26 cellular contexts compared by ENCODE assay signal in the genomic region with DNA sequence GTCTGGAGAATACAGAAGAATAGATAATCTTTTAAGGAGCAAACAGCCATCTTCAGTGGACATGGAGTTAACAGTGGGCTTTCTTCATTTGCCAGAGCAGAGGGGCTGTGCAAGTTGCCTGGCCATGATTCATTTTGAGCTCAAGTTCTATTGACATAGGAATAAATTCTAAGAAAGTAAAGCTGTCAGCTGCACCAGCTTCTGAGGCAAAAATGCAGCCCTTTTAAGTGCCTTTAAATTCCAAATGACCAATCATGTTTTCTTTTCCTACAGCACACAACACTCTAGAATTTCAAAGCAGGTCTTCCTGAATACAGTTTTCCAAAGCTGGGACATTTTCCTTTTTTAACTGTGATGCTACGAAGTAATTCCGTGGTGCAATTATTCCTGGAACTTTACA.
DNase-seq lines count a peak whose midpoint lies in the region; ATAC-seq, FAIRE-seq and TF ChIP-seq lines count a peak whose summit lies in the region.
"Had no signal": no experiment of that assay in that cellular context is flagged by ENCODE, and none has a peak within 500 bp of the region (broad histone marks: within the 10 kb centered on the region; RNA-seq: fewer than 3 reads in every experiment).

No MANE protein-coding gene starts in this region.

- CTCF ChIA-PET in K562 (lab: Yijun Ruan, JAX; ENCODE audit: low intra/inter-chr PET ratio): no interaction called here

- POLR2A ChIA-PET in K562 (lab: Yijun Ruan, JAX): no interaction called here

- no peak overlapping the region for H2BK120ac ChIP-seq in mesendoderm (ENCODE audit: low read depth, low read length)
- H2BK120ac ChIP-seq in mesenchymal stem cell (ENCODE audit: low read depth, low read length): no peak overlapping the region

- ATAC-seq in right cardiac atrium (no peak), K562 (no peak)
- ATAC-seq: A549; CD8-positive, alpha-beta T cell; GM12878 had no signal

- H3K18ac ChIP-seq in mesendoderm (ENCODE audit: low read length): peak overlapping the region; percentile 89
- H3K18ac ChIP-seq in mesenchymal stem cell (ENCODE audit: low read depth in 1 of 2, low read length in 2 of 2): no peak overlapping the region

- peak overlapping the region; percentile 72 for H3K27ac Mint-ChIP-seq in nephron progenitor cell
- H3K27ac Mint-ChIP-seq: B cell; CD4-positive, alpha-beta T cell; CD8-positive, alpha-beta T cell had no signal

- H2BK15ac ChIP-seq in mesendoderm (replicated peaks; ENCODE audit: low read depth) (no peak overlapping the region), mesenchymal stem cell (ENCODE audit: low read depth, poor library complexity, severe bottlenecking) (no peak overlapping the region)

- H3K79me2 ChIP-seq in K562 (ENCODE audit: control insufficient read depth, insufficient read depth, low read length) (no peaks in the 10 kb centered on the region), mesendoderm (ENCODE audit: control insufficient read depth, insufficient read depth, low read length) (no peaks in the 10 kb centered on the region)

- H3K14ac ChIP-seq in mesenchymal stem cell (ENCODE audit: low read length in 2 of 2): no peak overlapping the region

- DNase-seq in cardiac muscle cell (ENCODE audit: low read depth in 1 of 2, low spot score in 1 of 2) (no peak), right cardiac atrium (no peak), K562 (ENCODE audit: extremely low read depth in 1 of 4, low spot score in 3 of 4) (no peak), mesendoderm (no peak), nephron progenitor cell (no peak), dorsolateral prefrontal cortex (no peak), NCI-H146 (lab: John Stamatoyannopoulos, UW) (no peak), mesenchymal stem cell (no peak)
- DNase-seq: AML-193; Calu3; CD4-positive, alpha-beta T cell; CD8-positive, alpha-beta T cell; DMS79 treated with DMSO at 0.1 percent for 48 hours; EL; GDM1 had no signal

- 83% methylated on average over 2 of the region's 2 CpGs for WGBS in right cardiac atrium
- WGBS in K562 (ENCODE audit: insufficient coverage, low coverage, missing lambda C conversion rate): 14% methylated on average over 2 of the region's 2 CpGs
- no CpG with 5 or more reads among the region's 2 CpGs for WGBS in mesendoderm (ENCODE audit: extremely low coverage, insufficient coverage, low lambda C conversion rate)
- WGBS in mesenchymal stem cell: 85% methylated on average over 2 of the region's 2 CpGs

- H4K91ac ChIP-seq in mesenchymal stem cell (ENCODE audit: low read length): no peak overlapping the region

- FAIRE-seq in K562 (lab: Jason Lieb, UNC): no peak
- FAIRE-seq: A549, D721Med, GM12878, GM12892, GM18507, GM19239 had no signal

- no peak overlapping the region for H3K4me3 ChIP-seq in cardiac muscle cell
- H3K4me3 ChIP-seq in right cardiac atrium (ENCODE audit: low read length): no peak overlapping the region
- no peak overlapping the region for H3K4me3 ChIP-seq in K562
- H3K4me3 ChIP-seq in mesendoderm (ENCODE audit: low read length): no peak overlapping the region
- H3K4me3 ChIP-seq in dorsolateral prefrontal cortex: no peak overlapping the region
- H3K4me3 ChIP-seq in mesenchymal stem cell (ENCODE audit: insufficient read depth in 1 of 2, low read depth in 1 of 2, low read length in 2 of 2): no peak overlapping the region
- H3K4me3 ChIP-seq: A549; BLaER1 treated with 17β-estradiol and CSF1 and Interleukin-3, amounts not matched to agents 10 nM and 100 nM; GM12878 had no signal

- H3K27me3 Mint-ChIP-seq in nephron progenitor cell (ENCODE audit: low read depth, poor library complexity): no peaks in the 10 kb centered on the region
- H3K27me3 Mint-ChIP-seq: B cell; CD4-positive, alpha-beta T cell had no signal

- H3K36me3 ChIP-seq in cardiac muscle cell (no peaks in the 10 kb centered on the region), K562 (ENCODE audit: control insufficient read depth, insufficient read depth, low read length) (no peaks in the 10 kb centered on the region), mesendoderm (ENCODE audit: control insufficient read depth, insufficient read depth, low read length) (no peaks in the 10 kb centered on the region), mesenchymal stem cell (ENCODE audit: control insufficient read depth in 1 of 2, insufficient read depth in 2 of 2, low read depth in 1 of 2, low read length in 2 of 2) (no peaks in the 10 kb centered on the region)
- H3K36me3 ChIP-seq: BLaER1 treated with 17β-estradiol and CSF1 and Interleukin-3, amounts not matched to agents 10 nM and 100 nM had no signal

- H3K9ac ChIP-seq in K562 (ENCODE audit: insufficient read depth in 1 of 2, low read depth in 2 of 2, low read length in 2 of 2) (no peak overlapping the region), mesendoderm (ENCODE audit: low read length) (no peak overlapping the region), mesenchymal stem cell (ENCODE audit: low read length) (no peak overlapping the region)
- H3K9ac ChIP-seq: BLaER1 treated with 17β-estradiol and CSF1 and Interleukin-3, amounts not matched to agents 10 nM and 100 nM had no signal

- no peak overlapping the region for H2BK5ac ChIP-seq in mesendoderm (ENCODE audit: low read length)
- no peak overlapping the region for H2BK5ac ChIP-seq in mesenchymal stem cell (ENCODE audit: low read depth, low read length, poor library complexity, severe bottlenecking)

- H3K9me3 Mint-ChIP-seq in nephron progenitor cell: no peaks in the 10 kb centered on the region
- H3K9me3 Mint-ChIP-seq: CD4-positive, alpha-beta T cell; CD8-positive, alpha-beta T cell had no signal

- intact Hi-C loops in right cardiac atrium (cut with DNase I): no loop called here
- intact Hi-C loops in K562 (cut with micrococcal nuclease): no loop called here
- intact Hi-C loops in dorsolateral prefrontal cortex (cut with DNase I): no loop called here

- no TSS peak for BruUV-seq in K562 (replicated peaks; lab: Mats Ljungman, UMichigan)

- TF ChIP-seq EP300 in K562 (IDR thresholded peaks at IDR 0.05; ENCODE audit: low read length): no peak

- in situ Hi-C loops in K562 (cut with MboI): no loop called here

- H3K4me2 ChIP-seq in K562 (ENCODE audit: insufficient read depth, low read length): no peak overlapping the region
- H3K4me2 ChIP-seq in mesendoderm (ENCODE audit: low read length): no peak overlapping the region
- H3K4me2 ChIP-seq in mesenchymal stem cell (ENCODE audit: low read length, poor library complexity, severe bottlenecking): no peak overlapping the region
- H3K4me2 ChIP-seq: A549; BLaER1 treated with 17β-estradiol and CSF1 and Interleukin-3, amounts not matched to agents 10 nM and 100 nM had no signal

- peaks cover 5% of the 10 kb centered on the region for H3K36me3 Mint-ChIP-seq in nephron progenitor cell (ENCODE audit: low read depth)

- H3K23ac ChIP-seq in mesendoderm (ENCODE audit: low read length): no peak overlapping the region
- H3K23ac ChIP-seq in mesenchymal stem cell (ENCODE audit: low read length in 2 of 2): no peak overlapping the region

- H2AFZ ChIP-seq in K562 (ENCODE audit: low read depth, low read length): no peak overlapping the region
- no peak overlapping the region for H2AFZ ChIP-seq in mesenchymal stem cell (ENCODE audit: low read depth, low read length)

- TF ChIP-seq CTCF in cardiac muscle cell (IDR thresholded peaks at IDR 0.05; ENCODE audit: low read depth, low read length) (no peak), K562 (IDR thresholded peaks at IDR 0.05 in 2 of 3, conservative IDR thresholded peaks at IDR 0.05 in 1 of 3; ENCODE audit: insufficient read depth in 2 of 3, low read depth in 1 of 3, low read length in 3 of 3) (no peak), nephron progenitor cell (IDR thresholded peaks at IDR 0.05) (no peak), dorsolateral prefrontal cortex (IDR thresholded peaks at IDR 0.05 in 54 of 56, conservative IDR thresholded peaks at IDR 0.05 in 2 of 56; ENCODE audit: low read depth in 1 of 56, partially characterized antibody in 56 of 56) (no peak)

- H4K8ac ChIP-seq in mesendoderm (ENCODE audit: low read depth, low read length) (no peak overlapping the region), mesenchymal stem cell (ENCODE audit: low read length) (no peak overlapping the region)

- H3K27me3 ChIP-seq in cardiac muscle cell (no peaks in the 10 kb centered on the region), right cardiac atrium (ENCODE audit: control insufficient read depth, insufficient read depth) (no peaks in the 10 kb centered on the region), K562 (ENCODE audit: control insufficient read depth in 2 of 2, insufficient read depth in 2 of 2, low read length in 2 of 2) (no peaks in the 10 kb centered on the region), mesendoderm (ENCODE audit: insufficient read depth, low read length, poor library complexity) (no peaks in the 10 kb centered on the region), dorsolateral prefrontal cortex (no peaks in the 10 kb centered on the region), mesenchymal stem cell (ENCODE audit: control insufficient read depth in 1 of 2, insufficient read depth in 1 of 2, low read length in 2 of 2) (peaks cover 0 to 3% of the 10 kb centered on the region in 2 experiments)
- H3K27me3 ChIP-seq: BLaER1 treated with 17β-estradiol and CSF1 and Interleukin-3, amounts not matched to agents 10 nM and 100 nM had no signal

- H3K27ac ChIP-seq in cardiac muscle cell (peak overlapping the region; percentile 66), right cardiac atrium (ENCODE audit: low read length) (no peak overlapping the region), K562 (ENCODE audit: extremely low read depth, low read depth, low read length) (no peak overlapping the region), mesendoderm (ENCODE audit: low read depth, low read length) (no peak overlapping the region), dorsolateral prefrontal cortex (no peak overlapping the region), mesenchymal stem cell (ENCODE audit: low read length, poor library complexity, severe bottlenecking) (no peak overlapping the region)
- H3K27ac ChIP-seq: 22Rv1; A549; BLaER1 treated with 17β-estradiol and CSF1 and Interleukin-3, amounts not matched to agents 10 nM and 100 nM; C4-2B had no signal

- peaks cover 78% of the 10 kb centered on the region for H3K4me1 Mint-ChIP-seq in nephron progenitor cell
- H3K4me1 Mint-ChIP-seq: B cell had no signal

- H3K56ac ChIP-seq in mesendoderm (ENCODE audit: low read length): no peak overlapping the region

- no peak overlapping the region for H2BK12ac ChIP-seq in mesenchymal stem cell (ENCODE audit: low read length in 2 of 2)

- H3K9me3 ChIP-seq in cardiac muscle cell (ENCODE audit: low read depth) (no peaks in the 10 kb centered on the region), right cardiac atrium (ENCODE audit: control insufficient read depth, low read length) (no peaks in the 10 kb centered on the region), K562 (replicated peaks; ENCODE audit: control insufficient read depth, insufficient read depth, low read depth, low read length) (no peaks in the 10 kb centered on the region), mesenchymal stem cell (ENCODE audit: control insufficient read depth, low read length) (no peaks in the 10 kb centered on the region)
- H3K9me3 ChIP-seq: A549; BLaER1 treated with 17β-estradiol and CSF1 and Interleukin-3, amounts not matched to agents 10 nM and 100 nM; Caco-2 had no signal

- H3K4me3 Mint-ChIP-seq in nephron progenitor cell: no peak overlapping the region
- H3K4me3 Mint-ChIP-seq: B cell; CD4-positive, alpha-beta T cell; CD8-positive, alpha-beta T cell had no signal

- no peaks in the 10 kb centered on the region for H3K79me1 ChIP-seq in mesendoderm (ENCODE audit: low read length)
- H3K79me1 ChIP-seq in mesenchymal stem cell (replicated peaks; ENCODE audit: low read length, poor library complexity, severe bottlenecking): no peaks in the 10 kb centered on the region

- H2AK5ac ChIP-seq in mesendoderm (ENCODE audit: low read length) (no peak overlapping the region), mesenchymal stem cell (ENCODE audit: low read length, severe bottlenecking) (no peak overlapping the region)

- H3K4ac ChIP-seq in mesendoderm (ENCODE audit: low read depth, low read length) (no peak overlapping the region), mesenchymal stem cell (ENCODE audit: low read depth in 1 of 2, low read length in 2 of 2) (no peak overlapping the region)

- TF ChIP-seq POLR2A in K562 (conservative IDR thresholded peaks at IDR 0.05): no peak

- no peak overlapping the region for H4K5ac ChIP-seq in mesendoderm (ENCODE audit: low read length)

- H3K4me1 ChIP-seq in cardiac muscle cell (ENCODE audit: low read depth): peaks cover 79% of the 10 kb centered on the region
- H3K4me1 ChIP-seq in right cardiac atrium (ENCODE audit: control insufficient read depth, insufficient read depth, low read length): peaks cover 11% of the 10 kb centered on the region
- no peaks in the 10 kb centered on the region for H3K4me1 ChIP-seq in K562 (replicated peaks in 1 of 2; ENCODE audit: control insufficient read depth in 2 of 2, insufficient read depth in 2 of 2, low read length in 2 of 2)
- peaks cover 6% of the 10 kb centered on the region for H3K4me1 ChIP-seq in mesendoderm (ENCODE audit: control insufficient read depth, low read depth, low read length)
- peaks cover 2% of the 10 kb centered on the region for H3K4me1 ChIP-seq in mesenchymal stem cell (ENCODE audit: control insufficient read depth, insufficient read depth, low read depth, low read length)
- H3K4me1 ChIP-seq: BLaER1 treated with 17β-estradiol and CSF1 and Interleukin-3, amounts not matched to agents 10 nM and 100 nM had no signal

- TF ChIP-seq RAD21 in K562 (CRISPR knock-in tag; conservative IDR thresholded peaks at IDR 0.05 in 1 of 2, IDR thresholded peaks at IDR 0.05 in 1 of 2): no peak

- H4K20me1 ChIP-seq in K562 (replicated peaks; ENCODE audit: control insufficient read depth, insufficient read depth, low read length): no peaks in the 10 kb centered on the region
- H4K20me1 ChIP-seq: BLaER1 treated with 17β-estradiol and CSF1 and Interleukin-3, amounts not matched to agents 10 nM and 100 nM had no signal

- H3K9me1 ChIP-seq in K562 (ENCODE audit: control insufficient read depth, insufficient read depth, low read length): no peaks in the 10 kb centered on the region
